22 cellular contexts compared by ENCODE assay signal in the genomic region with DNA sequence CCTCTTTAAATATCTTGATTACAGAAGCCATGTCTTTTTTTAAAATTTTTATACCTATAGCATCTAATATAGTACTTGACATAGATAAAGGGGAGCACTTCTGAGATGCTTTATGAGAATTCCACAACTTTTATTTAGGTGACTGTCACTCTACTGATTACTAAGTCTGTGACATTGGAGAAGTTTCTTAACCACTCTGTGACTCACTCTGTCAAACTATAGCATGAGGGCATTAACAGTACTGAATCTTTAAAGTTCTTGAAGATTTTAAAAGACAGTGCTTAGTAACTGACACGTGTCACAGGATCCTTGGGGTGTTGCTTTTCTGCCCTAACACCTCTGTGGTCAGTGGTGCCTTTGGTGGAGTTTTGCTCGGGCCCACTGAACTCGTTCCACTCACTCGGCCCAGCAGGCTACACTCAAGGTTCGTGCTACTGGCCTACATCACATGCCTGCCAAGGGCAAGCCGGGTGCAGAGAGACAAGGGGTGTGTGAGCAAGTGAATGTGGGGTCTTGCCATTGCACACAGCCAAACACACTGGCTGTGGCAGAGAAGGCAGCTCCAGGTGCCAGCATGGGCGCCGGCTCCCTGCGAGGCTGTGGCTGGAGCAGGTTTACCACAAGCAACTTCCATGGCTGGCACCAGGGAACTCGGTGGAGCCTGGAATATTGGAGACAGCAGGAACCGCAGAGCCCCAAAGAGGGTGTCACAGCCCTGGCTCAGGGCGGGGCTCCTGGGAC.
"Had no signal": no experiment of that assay in that cellular context is flagged by ENCODE, and none has a peak within 500 bp of the region (broad histone marks: within the 10 kb centered on the region; RNA-seq: fewer than 3 reads in every experiment).

No MANE protein-coding gene starts in this region.

- ATAC-seq: activated CD4-positive, alpha-beta T cell treated with anti-CD3 and anti-CD28 coated beads for 36 hours; activated T-helper 17 cell treated with anti-CD3 and anti-CD28 coated beads, Interleukin-2, amount 50 U/mL, for 72 hours; K562 had no signal

- H3K9ac ChIP-seq: SK-N-SH had no signal

- H3K4me3 ChIP-seq: K562, PC-9, SJCRH30 had no signal

- H3K27ac ChIP-seq: PC-9, SJCRH30, WERI-Rb-1 had no signal

- H3K36me3 ChIP-seq: SJCRH30, WERI-Rb-1 had no signal

- H3K9me3 ChIP-seq: SJCRH30, SK-N-SH had no signal

- DNase-seq: activated CD4-positive, alpha-beta memory T cell treated with anti-CD3 and anti-CD28 coated beads, Interleukin-2, amount 10 ng/mL, durations not matched to agents 7 days and 5 days; activated CD4-positive, alpha-beta T cell treated with anti-CD3 and anti-CD28 coated beads for 36 hours; activated CD4-positive, alpha-beta T cell treated with anti-CD3 and anti-CD28 coated beads, Interleukin-2, amount 50 U/mL, for 1 hour; activated gamma-delta T cell; activated naive CD4-positive, alpha-beta T cell treated with anti-CD3 and anti-CD28 coated beads for 36 hours; activated T-cell treated with anti-CD3 and anti-CD28 coated beads for 4 hours; activated T-cell treated with anti-CD3 and anti-CD28 coated beads, Interleukin-2, amount 50 U/mL, for 48 hours; caudate nucleus; Karpas-422; MM.1S; NCI-H1105; NCI-H1436; NCI-H1694 treated with DMSO at 0.1 percent for 48 hours; NCI-H2029 treated with DMSO at 0.1 percent for 48 hours; NCI-H345; PC-9; SJCRH30; SK-N-SH; T-helper 1 cell; WERI-Rb-1 had no signal

- H3K27me3 ChIP-seq: SJCRH30 had no signal

- FAIRE-seq: K562 had no signal

- H2AFZ ChIP-seq: PC-9 had no signal

- H3K4me1 ChIP-seq: SJCRH30 had no signal

- H3K4me2 ChIP-seq: PC-9, SK-N-SH had no signal
